In genomic region chr9:105242062-105242461, GRCh38 we compare ENCODE assay signal across 1 cellular context.
TF ChIP-seq lines count a peak whose summit lies in the region.

No MANE protein-coding gene starts in this region.

TF ChIP-seq in H1, 55 proteins besides CTCF, POLR2A, EP300 and RAD21:
- no peak for TF ChIP-seq EGR1 (IDR thresholded peaks at IDR 0.05; ENCODE audit: borderline replicate concordance, low read depth, low read length)
